ENCODE assay signal across 27 cellular contexts in the genomic region with DNA sequence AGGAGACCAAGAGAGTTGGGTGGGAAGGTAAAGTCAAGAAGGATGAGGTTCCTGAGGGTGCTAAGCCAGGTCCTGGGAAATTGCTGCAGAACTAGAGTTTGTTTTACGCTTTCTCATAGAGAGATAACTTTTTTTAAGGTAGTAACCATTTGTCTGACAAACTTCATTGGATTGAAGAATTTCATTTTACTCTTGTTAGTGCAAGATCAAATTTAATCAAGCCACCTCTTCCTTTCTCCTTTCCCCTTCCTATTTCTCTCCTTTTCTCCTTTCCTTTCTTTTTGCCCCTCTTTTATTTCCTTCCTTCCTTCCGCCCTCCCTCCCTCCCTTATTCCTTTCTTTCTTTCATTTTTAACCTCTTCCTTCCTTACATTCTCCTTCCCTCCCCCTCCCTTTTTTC.
"Had no signal": no experiment of that assay in that cellular context is flagged by ENCODE, and none has a peak within 500 bp of the region (broad histone marks: within the 10 kb centered on the region; RNA-seq: fewer than 3 reads in every experiment).

No MANE protein-coding gene starts in this region.

- H3K27me3 ChIP-seq: stomach, suprapubic skin, testis, thyroid gland, tibial artery, tibial nerve, transverse colon, upper lobe of left lung, upper lobe of right lung, uterus, vagina had no signal

- H3K27ac ChIP-seq: stomach, suprapubic skin, testis, thoracic aorta, thyroid gland, tibial artery, tibial nerve, transverse colon, upper lobe of left lung, upper lobe of right lung, uterus, vagina had no signal

- ATAC-seq: stimulated activated effector memory CD8-positive, alpha-beta T cell treated with anti-CD3 and anti-CD28 coated beads, Interleukin-12 subunit alpha, Interleukin-12 subunit beta, amount 100 ng/mL, for 72 hours; stimulated activated memory B cell treated with anti-CD40 and anti-IgM and Interleukin-4, amounts not matched to agents 10 μg/mL and 1 μg/mL and 100 μg/mL, for 72 hours; stimulated activated naive B cell treated with anti-CD40 and anti-IgM and Interleukin-4, amounts not matched to agents 10 μg/mL and 1 μg/mL and 100 μg/mL, for 72 hours; stimulated activated naive CD8-positive, alpha-beta T cell treated with anti-CD3 and anti-CD28 coated beads, Interleukin-15, amount 100 ng/mL, for 72 hours; stimulated activated naive CD8-positive, alpha-beta T cell treated with anti-CD3 and anti-CD28 coated beads, Interleukin-15, Interleukin-2, amounts not matched to agents 100 U/mL and 50 U/mL, for 24 hours; upper lobe of right lung had no signal

- H3K4me1 ChIP-seq: stomach, suprapubic skin, testis, thyroid gland, tibial artery, tibial nerve, transverse colon, upper lobe of left lung, upper lobe of right lung, uterus, vagina had no signal

- H3K36me3 ChIP-seq: stomach, suprapubic skin, thoracic aorta, thyroid gland, tibial artery, tibial nerve, transverse colon, upper lobe of left lung, upper lobe of right lung, uterus, vagina had no signal

- DNase-seq: stimulated activated CD4-positive, alpha-beta T cell treated with anti-CD3 and anti-CD28 coated beads, Interleukin-2, amount 100 ng/mL, for 48 hours; stimulated activated CD4-positive, alpha-beta T cell treated with anti-CD3 and anti-CD28 coated beads, Interleukin-4, amount 100 ng/mL, for 1 hour; stimulated activated CD4-positive, alpha-beta T cell treated with anti-CD3 and anti-CD28 coated beads, Interleukin-4, amount 100 ng/mL, for 24 hours; stimulated activated CD4-positive, alpha-beta T cell treated with anti-CD3 and anti-CD28 coated beads, Interleukin-4, amount 100 ng/mL, for 4 hours; stimulated activated CD8-positive, alpha-beta memory T cell treated with anti-CD3 and anti-CD28 coated beads, Interleukin-4, amount 100 ng/mL, for 48 hours; stimulated activated naive B cell treated with anti-CD40 and anti-IgM and Interleukin-4, amounts not matched to agents 10 μg/mL and 1 μg/mL and 100 μg/mL, for 72 hours; stimulated activated naive CD4-positive, alpha-beta T cell; stimulated activated naive CD4-positive, alpha-beta T cell treated with Interleukin-2 at 50 U/mL for 16 hours; stimulated activated naive CD8-positive, alpha-beta T cell treated with anti-CD3 and anti-CD28 coated beads, Interleukin-15, amount 100 ng/mL, for 72 hours; stimulated activated naive CD8-positive, alpha-beta T cell treated with anti-CD3 and anti-CD28 coated beads, Interleukin-15, Interleukin-2, amounts not matched to agents 100 U/mL and 50 U/mL, for 24 hours; stomach; substantia nigra; testis; thyroid gland; tibial artery; transverse colon; trophoblast cell; upper lobe of left lung; upper lobe of right lung; uterus had no signal

- H3K4me3 ChIP-seq: stomach, suprapubic skin, testis, thoracic aorta, thyroid gland, tibial artery, tibial nerve, transverse colon, upper lobe of left lung, upper lobe of right lung, uterus, vagina had no signal

- H3K9me3 ChIP-seq: stomach, suprapubic skin, testis, thoracic aorta, thyroid gland, tibial artery, tibial nerve, transverse colon, upper lobe of left lung, upper lobe of right lung, uterus, vagina had no signal

- FAIRE-seq: urothelium cell line had no signal
